ENCODE assay signal across 10 cellular contexts in genomic region chr19:3478409-3479176, GRCh38. TPM values are rescaled to one million over a fixed set of nuclear protein-coding genes. Genes with fewer than 3 reads are reported as not detected.
DNase-seq lines count a peak whose midpoint lies in the region; ATAC-seq and TF ChIP-seq lines count a peak whose summit lies in the region.
"Had no signal": no experiment of that assay in that cellular context is flagged by ENCODE, and none has a peak within 500 bp of the region (broad histone marks: within the 10 kb centered on the region; RNA-seq: fewer than 3 reads in every experiment).

No MANE protein-coding gene starts in this region.

- no peaks in the 10 kb centered on the region for H4K20me1 ChIP-seq in H9 (ENCODE audit: control insufficient read depth, insufficient read depth, insufficient read length)

- H3K79me2 ChIP-seq in H9 (ENCODE audit: insufficient read depth, low read length) = no peaks in the 10 kb centered on the region

- H3K4me1 Mint-ChIP-seq in H9 (peaks cover 8 to 23% of the 10 kb centered on the region in 2 experiments), WTC11 (peaks cover 20% of the 10 kb centered on the region), memory B cell (peaks cover 19% of the 10 kb centered on the region)

- no peaks in the 10 kb centered on the region for H3K79me1 ChIP-seq in H9 (ENCODE audit: insufficient read depth, low read depth, low read length, poor library complexity, severe bottlenecking)

- no peaks in the 10 kb centered on the region for H3K36me3 ChIP-seq in left lung

- H3K9me3 Mint-ChIP-seq in H9 (0 out of 5 replicates have a peak, but pooled peaks cover 0 to 8% of the 10 kb centered on the region in 2 experiments), WTC11 (no peaks in the 10 kb centered on the region), memory B cell (peaks cover 2% of the 10 kb centered on the region)

- TF ChIP-seq CTCF in H9 (conservative IDR thresholded peaks at IDR 0.05) (no peak), WTC11 (IDR thresholded peaks at IDR 0.05) (no peak), left lung (IDR thresholded peaks at IDR 0.05) (no peak), GM10266 (IDR thresholded peaks at IDR 0.05; ENCODE audit: control insufficient read depth, insufficient read depth, low read depth, missing control alignments) (no peak)

- CTCF ChIA-PET in WTC11 (lab: Charles Lee) (interaction anchor here (0.7 to 2.5 kb wide), 13 partner anchors 9 to 349 kb away, joined by 3 to 26 read pairs (median 4); partner anchors contain the start of gene DOHH), HEK293T (lab: Yijun Ruan, JAX) (no interaction called here)

- no peak overlapping the region for H3K14ac ChIP-seq in H9 (ENCODE audit: insufficient read depth, low read length)

- H3K4ac ChIP-seq in H9 (ENCODE audit: low read depth, low read length) = no peak overlapping the region

- peaks cover 4% of the 10 kb centered on the region for H3K23me2 ChIP-seq in H9 (ENCODE audit: insufficient read length, low read depth, low read length, poor library complexity, severe bottlenecking)

- no peak overlapping the region for H3K27ac Mint-ChIP-seq in H9
- no peak overlapping the region for H3K27ac Mint-ChIP-seq in WTC11
- H3K27ac Mint-ChIP-seq in memory B cell = no peak overlapping the region

- no peak; the same call in 1 of the 2 replicates for ATAC-seq in WTC11
- peak; percentile 7 for ATAC-seq in memory B cell (ENCODE audit: low read depth)
- no peak for ATAC-seq in left lung
- ATAC-seq: body of pancreas had no signal

- POLR2A ChIA-PET in WTC11 (lab: Charles Lee) (interaction anchor here (0.7 kb wide), 2 partner anchors 10 to 127 kb away, joined by 4 read pairs; no protein-coding TSS in a partner anchor), HEK293T (lab: Yijun Ruan, JAX) (no interaction called here)

- H4K8ac ChIP-seq in H9 (replicated peaks; ENCODE audit: insufficient read length, low read depth, low read length) = no peak overlapping the region

- H4K5ac ChIP-seq in H9 (ENCODE audit: insufficient read length, low read depth, low read length) = no peak overlapping the region

- no peak overlapping the region for H2AFZ ChIP-seq in H9 (ENCODE audit: low read length)

- peak overlapping the region; percentile 20 for H3K18ac ChIP-seq in H9 (ENCODE audit: insufficient read length, low read depth, low read length)

- WGBS in H9 (ENCODE audit: extremely low coverage, insufficient read length, low lambda C conversion rate) = no CpG with 5 or more reads among the region's 27 CpGs

- no peak overlapping the region for H3K4me3 ChIP-seq in left lung
- H3K4me3 ChIP-seq: body of pancreas had no signal

- no peak overlapping the region for H3K23ac ChIP-seq in H9 (ENCODE audit: insufficient read length, low read depth, low read length)

- no peak overlapping the region for H2BK5ac ChIP-seq in H9 (ENCODE audit: insufficient read length, low read length)

- no peaks in the 10 kb centered on the region for H3K9me3 ChIP-seq in H9 (ENCODE audit: control insufficient read depth, low read depth, low read length)
- no peaks in the 10 kb centered on the region for H3K9me3 ChIP-seq in left lung
- H3K9me3 ChIP-seq: body of pancreas had no signal

- no peak overlapping the region for H2BK15ac ChIP-seq in H9 (ENCODE audit: low read depth, low read length)

- H2BK120ac ChIP-seq in H9 (ENCODE audit: low read depth, low read length, poor library complexity, severe bottlenecking) = no peak overlapping the region

- H3T11ph ChIP-seq in H9 (ENCODE audit: low read length) = no peak overlapping the region

- DNase-seq in CD1c-positive myeloid dendritic cell (ENCODE audit: extremely low spot score) (peak; percentile 35), H9 (peak; percentile 51), WTC11 (ENCODE audit: low spot score) (no peak), memory B cell (ENCODE audit: low spot score in 2 of 2) (no peak), posterior cingulate gyrus (no peak), left lung (no peak), HEK293T (ENCODE audit: extremely low spot score) (no peak), GM10266 (ENCODE audit: extremely low spot score) (no peak)
- DNase-seq: body of pancreas had no signal

- no peak overlapping the region for H3K9ac ChIP-seq in H9 (ENCODE audit: extremely low read depth, insufficient read length, low read length)

- H3K4me2 ChIP-seq in H9 (ENCODE audit: insufficient read depth, insufficient read length, low read length) = peak overlapping the region; percentile 58

- H4K91ac ChIP-seq in H9 (ENCODE audit: insufficient read length, low read depth, low read length) = no peak overlapping the region

- H2AK5ac ChIP-seq in H9 (ENCODE audit: insufficient read length, low read length) = no peak overlapping the region

- no peaks in the 10 kb centered on the region for H3K4me1 ChIP-seq in H9 (ENCODE audit: insufficient read depth, low read length)
- no peaks in the 10 kb centered on the region for H3K4me1 ChIP-seq in left lung

- H2BK20ac ChIP-seq in H9 (ENCODE audit: low read depth, low read length, poor library complexity, severe bottlenecking) = no peak overlapping the region

- intact Hi-C loops in posterior cingulate gyrus (cut with DNase I) = no loop called here
- intact Hi-C loops in left lung (cut with DNase I) = loop anchor here in 1 of 2 donors (10.0 kb wide), 1 partner anchor 164 kb away; no protein-coding TSS in a partner anchor

- no peak overlapping the region for H3K56ac ChIP-seq in H9 (ENCODE audit: insufficient read length, low read depth, low read length)

- no peak overlapping the region for H2BK12ac ChIP-seq in H9 (ENCODE audit: insufficient read length, low read depth, low read length)

- H3K36me3 Mint-ChIP-seq in H9 (ENCODE audit: insufficient read depth in 1 of 3, low read depth in 3 of 3) = no peaks in the 10 kb centered on the region; a peak in 1 of 7 replicates
- H3K36me3 Mint-ChIP-seq in WTC11 = no peaks in the 10 kb centered on the region
- H3K36me3 Mint-ChIP-seq in memory B cell = peaks cover 3% of the 10 kb centered on the region

- H3K4me3 Mint-ChIP-seq in H9 (peak overlapping the region in 1 of 2 experiments; percentile 72; a peak in 3 of 5 replicates), WTC11 (peak overlapping the region; percentile 62), memory B cell (peak overlapping the region; percentile 65)

- no peak overlapping the region for H3K27ac ChIP-seq in H9 (ENCODE audit: insufficient read length, low read depth, low read length)
- no peak overlapping the region for H3K27ac ChIP-seq in left lung
- H3K27ac ChIP-seq: body of pancreas had no signal

- no peaks in the 10 kb centered on the region for H3K27me3 ChIP-seq in H9 (ENCODE audit: insufficient read depth, low read length)
- H3K27me3 ChIP-seq in left lung = peaks cover 21 to 49% of the 10 kb centered on the region in 2 donors

- H3K27me3 Mint-ChIP-seq in H9 (ENCODE audit: low read depth) (peaks cover 7% of the 10 kb centered on the region), WTC11 (ENCODE audit: low read depth) (peaks cover 10% of the 10 kb centered on the region), memory B cell (peaks cover 19% of the 10 kb centered on the region)

TF ChIP-seq in WTC11, 78 proteins besides CTCF, POLR2A, EP300 and RAD21 (continues in another document):
- no peak for TF ChIP-seq ZBTB43 (CRISPR knock-in tag; IDR thresholded peaks at IDR 0.05)
- no peak for TF ChIP-seq TEAD1 (CRISPR knock-in tag; IDR thresholded peaks at IDR 0.05)

TF ChIP-seq in HEK293T, 16 proteins besides CTCF, POLR2A, EP300 and RAD21:
- TF ChIP-seq TARDBP (IDR thresholded peaks at IDR 0.05) = no peak
- no peak for TF ChIP-seq L3MBTL2 (conservative IDR thresholded peaks at IDR 0.05)
- TF ChIP-seq ZNF384 (IDR thresholded peaks at IDR 0.05) = no peak
- TF ChIP-seq ARNT (IDR thresholded peaks at IDR 0.05) = no peak
- no peak for TF ChIP-seq FOXM1 (IDR thresholded peaks at IDR 0.05; ENCODE audit: borderline replicate concordance)
- TF ChIP-seq PKNOX1 (IDR thresholded peaks at IDR 0.05) = no peak
- TF ChIP-seq HDGF (IDR thresholded peaks at IDR 0.05; ENCODE audit: borderline replicate concordance) = no peak
- no peak for TF ChIP-seq SP1 (IDR thresholded peaks at IDR 0.05)
- TF ChIP-seq BHLHE40 (IDR thresholded peaks at IDR 0.05; ENCODE audit: borderline replicate concordance) = no peak
- no peak for TF ChIP-seq FOXA1 (IDR thresholded peaks at IDR 0.05)
- no peak for TF ChIP-seq LEF1 (IDR thresholded peaks at IDR 0.05; ENCODE audit: borderline replicate concordance)
- TF ChIP-seq ELF4 (IDR thresholded peaks at IDR 0.05) = no peak
- no peak for TF ChIP-seq FOXK2 (IDR thresholded peaks at IDR 0.05)
- no peak for TF ChIP-seq NFRKB (IDR thresholded peaks at IDR 0.05)
- TF ChIP-seq CTBP1 (IDR thresholded peaks at IDR 0.05; ENCODE audit: borderline replicate concordance) = no peak
- no peak for TF ChIP-seq SUZ12 (IDR thresholded peaks at IDR 0.05)

RNA-seq across cellular contexts. Expression of gene SMIM24, which starts 1.7 kb away (rescaled TPM):
- total RNA-seq in H9 (2021) (1.3 and 1.9 TPM in 2 replicates), WTC11 (2021) (2.8 to 9.9 TPM (median 7.4 TPM) in 3 replicates), left lung (not detected)
- total RNA-seq: pulmonary artery endothelial cell had no signal

RNA-seq across cellular contexts. Expression of gene SMIM44, which starts 4.6 kb away (rescaled TPM):
- total RNA-seq in H9 (2021) = not detected in 2 replicates
- total RNA-seq in WTC11 (2021) = not detected in 3 replicates
- total RNA-seq in left lung = not detected
- total RNA-seq: body of pancreas, pulmonary artery endothelial cell had no signal

RNA-seq across cellular contexts. Expression of gene DOHH, which starts 21.9 kb away (rescaled TPM):
- total RNA-seq in H9 (2021) (16.5 and 18.1 TPM in 2 replicates), WTC11 (2021) (16.9 to 22.2 TPM (median 18.3 TPM) in 3 replicates), left lung (10 to 100 TPM; 11.8 to 14.1 TPM)

RNA-seq across cellular contexts. Expression of gene FZR1, which starts 27.5 kb away (rescaled TPM):
- total RNA-seq in H9 (2021) = 46.0 and 51.4 TPM in 2 replicates
- 43.6 to 60.8 TPM (median 44.4 TPM) in 3 replicates for total RNA-seq in WTC11 (2021)
- 10 to 100 TPM; 33.4 to 39.5 TPM for total RNA-seq in left lung

Comparison
In these comparisons a context has a peak if more than half of its experiments do, and no peak if none do; other contexts are left out.
1. DNase-seq: peak in CD1c-positive myeloid dendritic cell (single experiment) and H9 (single experiment); none in WTC11 (single experiment), memory B cell (0 of 2), posterior cingulate gyrus (0 of 10), left lung (0 of 2), HEK293T (single experiment) and GM10266 (single experiment).